20 cellular contexts compared by ENCODE assay signal in genomic region chr17:57679356-57679755, GRCh38.
DNase-seq lines count a peak whose midpoint lies in the region; TF ChIP-seq lines count a peak whose summit lies in the region.
"Had no signal": no experiment of that assay in that cellular context is flagged by ENCODE, and none has a peak within 500 bp of the region (broad histone marks: within the 10 kb centered on the region; RNA-seq: fewer than 3 reads in every experiment).

No MANE protein-coding gene starts in this region.

- peak; percentile 8 for DNase-seq in activated CD8-positive, alpha-beta memory T cell treated with anti-CD3 and anti-CD28 coated beads, Interleukin-2, amount 50 U/mL, for 48 hours
- DNase-seq in activated CD8-positive, alpha-beta memory T cell treated with anti-CD3 and anti-CD28 coated beads, Interleukin-2, amount 50 U/mL, for 4 hours = no peak
- DNase-seq in D341Med (ENCODE audit: low spot score) (peak; percentile 16), coronary artery (ENCODE audit: low spot score) (peak; percentile 33), NCI-H2227 (lab: John Stamatoyannopoulos, UW; ENCODE audit: unreplicated experiment) (no peak), NCI-H748 treated with DMSO at 0.1 percent for 48 hours (lab: John Stamatoyannopoulos, UW) (no peak)
- peak; percentile 12 for DNase-seq in stimulated activated CD8-positive, alpha-beta memory T cell treated with anti-CD3 and anti-CD28 coated beads, Interleukin-4, amount 100 ng/mL, for 48 hours
- no peak for DNase-seq in activated T-cell treated with anti-CD3 and anti-CD28 coated beads, Interleukin-2, amount 50 U/mL, for 48 hours
- DNase-seq: 8988T, C1 segment of cervical spinal cord, DMS79, GM23248, H9, HFFc6, NCI-H1092 treated with DMSO at 0.1 percent for 48 hours, NCI-H2029 treated with DMSO at 0.1 percent for 48 hours, NCI-H2171, NCI-H524 treated with DMSO at 0.1 percent for 48 hours, Peyer's patch had no signal

- TF ChIP-seq CTCF in coronary artery (IDR thresholded peaks at IDR 0.05) = no peak

- H3K4me3 ChIP-seq in coronary artery = no peak overlapping the region
- H3K4me3 ChIP-seq: GM23248, K562, Peyer's patch had no signal

- H3K27ac ChIP-seq in coronary artery = no peak overlapping the region
- H3K27ac ChIP-seq: GM23248, Peyer's patch had no signal

Comparison
In these comparisons a context has a peak if more than half of its experiments do, and no peak if none do; other contexts are left out.
1. DNase-seq: peak in activated CD8-positive, alpha-beta memory T cell treated with anti-CD3 and anti-CD28 coated beads, Interleukin-2, amount 50 U/mL, for 48 hours (single experiment), D341Med (single experiment), coronary artery (single experiment) and stimulated activated CD8-positive, alpha-beta memory T cell treated with anti-CD3 and anti-CD28 coated beads, Interleukin-4, amount 100 ng/mL, for 48 hours (single experiment); none in activated CD8-positive, alpha-beta memory T cell treated with anti-CD3 and anti-CD28 coated beads, Interleukin-2, amount 50 U/mL, for 4 hours (single experiment), NCI-H2227 (single experiment), activated T-cell treated with anti-CD3 and anti-CD28 coated beads, Interleukin-2, amount 50 U/mL, for 48 hours (0 of 2) and NCI-H748 treated with DMSO at 0.1 percent for 48 hours (single experiment).